19 cellular contexts compared by ENCODE assay signal in the genomic region with DNA sequence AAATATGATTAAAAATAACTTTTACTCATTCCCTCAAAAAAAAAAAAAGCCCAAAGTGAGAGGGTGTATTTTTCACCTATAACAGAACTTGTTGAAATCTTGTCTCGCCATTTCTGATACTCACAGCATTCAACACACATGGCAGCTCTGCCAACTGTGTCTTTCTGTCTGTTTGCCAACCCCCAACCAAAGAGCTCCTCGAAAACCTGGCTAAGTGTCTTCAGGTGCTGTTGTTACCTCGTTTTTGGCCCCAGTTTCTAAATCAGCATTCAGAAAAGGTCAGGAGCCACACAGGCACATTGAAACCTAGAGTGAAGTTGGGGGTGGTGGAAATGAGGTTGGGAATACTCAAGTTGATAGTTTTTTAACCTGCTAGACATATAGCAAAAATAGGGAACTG.
"Had no signal": no experiment of that assay in that cellular context is flagged by ENCODE, and none has a peak within 500 bp of the region (broad histone marks: within the 10 kb centered on the region; RNA-seq: fewer than 3 reads in every experiment).

No MANE protein-coding gene starts in this region.

- H3K36me3 ChIP-seq: colonic mucosa, esophagus squamous epithelium, gastroesophageal sphincter, right lobe of liver, suprapubic skin, tibial artery had no signal

- H3K27me3 ChIP-seq: colonic mucosa, esophagus squamous epithelium, gastroesophageal sphincter, right lobe of liver, suprapubic skin, tibial artery had no signal

- H3K27ac ChIP-seq: colonic mucosa, esophagus squamous epithelium, gastroesophageal sphincter, psoas muscle, right lobe of liver, suprapubic skin, tibial artery had no signal

- DNase-seq: colonic mucosa; dermis blood vessel endothelial cell; esophagus squamous epithelium; foreskin fibroblast; glutamatergic neuron; left ventricle myocardium superior; mammary epithelial cell; naive thymus-derived CD4-positive, alpha-beta T cell; nephron progenitor cell; psoas muscle; retina; right lobe of liver; stimulated activated CD4-positive, alpha-beta T cell treated with anti-CD3 and anti-CD28 coated beads, Interleukin-4, amount 100 ng/mL, for 1 hour; stimulated activated CD8-positive, alpha-beta memory T cell treated with anti-CD3 and anti-CD28 coated beads, Interleukin-4, amount 100 ng/mL, for 48 hours; stimulated activated naive CD8-positive, alpha-beta T cell treated with anti-CD3 and anti-CD28 coated beads, Interleukin-15, Interleukin-2, amounts not matched to agents 100 U/mL and 50 U/mL, for 24 hours; tibial artery had no signal

- H3K4me1 ChIP-seq: colonic mucosa, esophagus squamous epithelium, gastroesophageal sphincter, psoas muscle, right lobe of liver, suprapubic skin, tibial artery had no signal

- H3K9me3 ChIP-seq: colonic mucosa, esophagus squamous epithelium, gastroesophageal sphincter, psoas muscle, right lobe of liver, suprapubic skin, tibial artery had no signal

- H3K4me3 ChIP-seq: colonic mucosa, esophagus squamous epithelium, gastroesophageal sphincter, psoas muscle, right lobe of liver, suprapubic skin, tibial artery had no signal

- ATAC-seq: gastroesophageal sphincter; left ventricle myocardium superior; naive thymus-derived CD4-positive, alpha-beta T cell; psoas muscle; right lobe of liver; stimulated activated effector memory CD8-positive, alpha-beta T cell treated with anti-CD3 and anti-CD28 coated beads, Interleukin-12 subunit alpha, Interleukin-12 subunit beta, amount 100 ng/mL, for 72 hours; stimulated activated naive CD8-positive, alpha-beta T cell treated with anti-CD3 and anti-CD28 coated beads, Interleukin-15, Interleukin-2, amounts not matched to agents 100 U/mL and 50 U/mL, for 24 hours had no signal
